In genomic region chr13:21050288-21051197, GRCh38 we compare ENCODE assay signal across 17 cellular contexts. TPM values are rescaled to one million over a fixed set of nuclear protein-coding genes. Genes with fewer than 3 reads are reported as not detected.
A peak's percentile ranks its signal among the peaks of the same experiment; 100 is the strongest.
DNase-seq lines count a peak whose midpoint lies in the region; ATAC-seq, FAIRE-seq and TF ChIP-seq lines count a peak whose summit lies in the region.
"Had no signal": no experiment of that assay in that cellular context is flagged by ENCODE, and none has a peak within 500 bp of the region (broad histone marks: within the 10 kb centered on the region; RNA-seq: fewer than 3 reads in every experiment).

No MANE protein-coding gene starts in this region.

- H3K36me3 ChIP-seq in K562 (ENCODE audit: control insufficient read depth, insufficient read depth, low read length) (no peaks in the 10 kb centered on the region), psoas muscle (ENCODE audit: insufficient read depth in 1 of 2, low read depth in 1 of 2) (peaks cover 0 to 7% of the 10 kb centered on the region in 2 donors)

- H3K4me1 Mint-ChIP-seq in activated naive CD4-positive, alpha-beta T cell treated with anti-CD3 and anti-CD28 coated beads, Interleukin-2, amount 10 ng/mL, durations not matched to agents 7 days and 5 days, result peaks cover 10% of the 10 kb centered on the region
- H3K4me1 Mint-ChIP-seq in activated naive CD4-positive, alpha-beta T cell treated with anti-CD3 and anti-CD28 coated beads for 36 hours (ENCODE audit: low read depth), result peaks cover 4% of the 10 kb centered on the region

- DNase-seq in activated naive CD4-positive, alpha-beta T cell treated with anti-CD3 and anti-CD28 coated beads, Interleukin-2, amount 10 ng/mL, durations not matched to agents 7 days and 5 days, result no peak
- no peak for DNase-seq in activated naive CD4-positive, alpha-beta T cell treated with anti-CD3 and anti-CD28 coated beads for 36 hours
- DNase-seq in K562 (ENCODE audit: extremely low read depth in 1 of 4, low spot score in 3 of 4) (no peak), psoas muscle (no peak), COR-L47 (lab: John Stamatoyannopoulos, UW) (no peak), D341Med (ENCODE audit: low spot score) (no peak)
- DNase-seq: activated CD8-positive, alpha-beta memory T cell treated with anti-CD3 and anti-CD28 coated beads, Interleukin-2, amount 50 U/mL, for 48 hours; DMS153; NCI-H2029 treated with DMSO at 0.1 percent for 48 hours; NCI-H526; stimulated activated naive CD4-positive, alpha-beta T cell treated with Interleukin-2 at 50 U/mL for 16 hours; upper lobe of right lung had no signal

- CTCF ChIA-PET in activated naive CD4-positive, alpha-beta T cell treated with anti-CD3 and anti-CD28 coated beads, Interleukin-2, amount 10 ng/mL, durations not matched to agents 7 days and 5 days (lab: Charles Lee), result no interaction called here
- CTCF ChIA-PET in activated naive CD4-positive, alpha-beta T cell treated with anti-CD3 and anti-CD28 coated beads for 36 hours (lab: Charles Lee), result interaction anchor here (0.6 to 1.2 kb wide), 2 partner anchors 107 to 268 kb away, joined by 3 to 4 read pairs; no protein-coding TSS in a partner anchor
- CTCF ChIA-PET in K562 (lab: Yijun Ruan, JAX; ENCODE audit: low intra/inter-chr PET ratio), result no interaction called here

- H3K36me3 Mint-ChIP-seq in activated naive CD4-positive, alpha-beta T cell treated with anti-CD3 and anti-CD28 coated beads, Interleukin-2, amount 10 ng/mL, durations not matched to agents 7 days and 5 days, result no peaks in the 10 kb centered on the region
- no peaks in the 10 kb centered on the region for H3K36me3 Mint-ChIP-seq in activated naive CD4-positive, alpha-beta T cell treated with anti-CD3 and anti-CD28 coated beads for 36 hours (ENCODE audit: low read depth)

- no peak for TF ChIP-seq RAD21 in K562 (CRISPR knock-in tag; conservative IDR thresholded peaks at IDR 0.05 in 1 of 2, IDR thresholded peaks at IDR 0.05 in 1 of 2)

- H3K4me3 ChIP-seq in K562, result no peak overlapping the region
- no peak overlapping the region for H3K4me3 ChIP-seq in psoas muscle
- H3K4me3 ChIP-seq: upper lobe of right lung had no signal

- H3K4me3 Mint-ChIP-seq in activated naive CD4-positive, alpha-beta T cell treated with anti-CD3 and anti-CD28 coated beads, Interleukin-2, amount 10 ng/mL, durations not matched to agents 7 days and 5 days, result no peak overlapping the region
- H3K4me3 Mint-ChIP-seq in activated naive CD4-positive, alpha-beta T cell treated with anti-CD3 and anti-CD28 coated beads for 36 hours, result no peak overlapping the region
- H3K4me3 Mint-ChIP-seq: central memory CD8-positive, alpha-beta T cell had no signal

- no peak overlapping the region for H3K9ac ChIP-seq in K562 (ENCODE audit: insufficient read depth in 1 of 2, low read depth in 2 of 2, low read length in 2 of 2)

- H3K9me3 ChIP-seq in K562 (replicated peaks; ENCODE audit: control insufficient read depth, insufficient read depth, low read depth, low read length) (no peaks in the 10 kb centered on the region), psoas muscle (no peaks in the 10 kb centered on the region)
- H3K9me3 ChIP-seq: upper lobe of right lung had no signal

- TF ChIP-seq POLR2A in K562 (conservative IDR thresholded peaks at IDR 0.05), result no peak

- intact Hi-C loops in activated naive CD4-positive, alpha-beta T cell treated with anti-CD3 and anti-CD28 coated beads for 36 hours (cut with micrococcal nuclease), result no loop called here
- intact Hi-C loops in K562 (cut with micrococcal nuclease) (no loop called here), psoas muscle (cut with DNase I) (loop anchor here in 1 of 2 donors (5.0 kb wide), 1 partner anchor 53 kb away; no protein-coding TSS in a partner anchor)

- H2AFZ ChIP-seq in K562 (ENCODE audit: low read depth, low read length), result no peak overlapping the region

- 0 out of 2 replicates have a peak, but pooled peaks cover 4% of the 10 kb centered on the region for H4K20me1 ChIP-seq in K562 (replicated peaks; ENCODE audit: control insufficient read depth, insufficient read depth, low read length)

- H3K27ac ChIP-seq in K562 (ENCODE audit: extremely low read depth, low read depth, low read length), result no peak overlapping the region
- H3K27ac ChIP-seq in psoas muscle, result peak overlapping the region; percentile 81
- H3K27ac ChIP-seq: HL-60, upper lobe of right lung, VCaP had no signal

- ATAC-seq in HG03442 (IDR thresholded peaks at IDR 0.05; ENCODE audit: unreplicated experiment) (peak; percentile 42), K562 (no peak), psoas muscle (peak in 2 of 4 donors; percentile 31 to 33), GM18861 (IDR thresholded peaks at IDR 0.05; ENCODE audit: unreplicated experiment) (no peak)
- ATAC-seq: upper lobe of right lung had no signal

- POLR2A ChIA-PET in K562 (lab: Yijun Ruan, JAX), result no interaction called here

- no peak for FAIRE-seq in K562 (lab: Jason Lieb, UNC)

- H3K9me1 ChIP-seq in K562 (ENCODE audit: control insufficient read depth, insufficient read depth, low read length), result no peaks in the 10 kb centered on the region

- H3K27me3 Mint-ChIP-seq in activated naive CD4-positive, alpha-beta T cell treated with anti-CD3 and anti-CD28 coated beads, Interleukin-2, amount 10 ng/mL, durations not matched to agents 7 days and 5 days, result peaks cover 24% of the 10 kb centered on the region
- no peaks in the 10 kb centered on the region for H3K27me3 Mint-ChIP-seq in activated naive CD4-positive, alpha-beta T cell treated with anti-CD3 and anti-CD28 coated beads for 36 hours (ENCODE audit: low read depth)
- H3K27me3 Mint-ChIP-seq: central memory CD8-positive, alpha-beta T cell had no signal

- TF ChIP-seq CTCF in K562 (IDR thresholded peaks at IDR 0.05 in 2 of 3, conservative IDR thresholded peaks at IDR 0.05 in 1 of 3; ENCODE audit: insufficient read depth in 2 of 3, low read depth in 1 of 3, low read length in 3 of 3) (no peak), psoas muscle (IDR thresholded peaks at IDR 0.05) (no peak)

- no peaks in the 10 kb centered on the region for H3K79me2 ChIP-seq in K562 (ENCODE audit: control insufficient read depth, insufficient read depth, low read length)

- H3K9me3 Mint-ChIP-seq in activated naive CD4-positive, alpha-beta T cell treated with anti-CD3 and anti-CD28 coated beads, Interleukin-2, amount 10 ng/mL, durations not matched to agents 7 days and 5 days, result no peaks in the 10 kb centered on the region
- no peaks in the 10 kb centered on the region for H3K9me3 Mint-ChIP-seq in activated naive CD4-positive, alpha-beta T cell treated with anti-CD3 and anti-CD28 coated beads for 36 hours
- H3K9me3 Mint-ChIP-seq: central memory CD8-positive, alpha-beta T cell had no signal

- H3K4me2 ChIP-seq in K562 (ENCODE audit: insufficient read depth, low read length), result no peak overlapping the region

- H3K27ac Mint-ChIP-seq in activated naive CD4-positive, alpha-beta T cell treated with anti-CD3 and anti-CD28 coated beads, Interleukin-2, amount 10 ng/mL, durations not matched to agents 7 days and 5 days, result peak overlapping the region; percentile 8
- H3K27ac Mint-ChIP-seq in activated naive CD4-positive, alpha-beta T cell treated with anti-CD3 and anti-CD28 coated beads for 36 hours, result no peak overlapping the region

- no peak for TF ChIP-seq EP300 in K562 (IDR thresholded peaks at IDR 0.05; ENCODE audit: low read length)

- in situ Hi-C loops in K562 (cut with MboI), result loop anchor here (10.0 kb wide), 1 partner anchor 556 kb away; no protein-coding TSS in a partner anchor

- H3K4me1 ChIP-seq in K562 (replicated peaks in 1 of 2; ENCODE audit: control insufficient read depth in 2 of 2, insufficient read depth in 2 of 2, low read length in 2 of 2) (no peaks in the 10 kb centered on the region; a peak in 1 of 5 replicates), psoas muscle (peaks cover 71% of the 10 kb centered on the region)

- WGBS in K562 (ENCODE audit: insufficient coverage, low coverage, missing lambda C conversion rate), result 51% methylated on average over 14 of the region's 16 CpGs
- WGBS in psoas muscle, 3 donors, result 68 to 91% (median 72%) methylated on average over 16 of the region's 16 CpGs

- H3K27me3 ChIP-seq in K562 (ENCODE audit: control insufficient read depth in 2 of 2, insufficient read depth in 2 of 2, low read length in 2 of 2) (no peaks in the 10 kb centered on the region; a peak in 1 of 5 replicates), psoas muscle (ENCODE audit: insufficient read depth in 3 of 3, low read length in 2 of 3) (no peaks in the 10 kb centered on the region)
- H3K27me3 ChIP-seq: upper lobe of right lung had no signal

- BruUV-seq in K562 (replicated peaks; lab: Mats Ljungman, UMichigan), result no TSS peak

TF ChIP-seq in K562, 482 proteins besides CTCF, POLR2A, EP300 and RAD21:
- TF ChIP-seq CEBPB (tag; IDR thresholded peaks at IDR 0.05) (0 out of 2 replicates have a peak, but pooled peaks have one; percentile 8), STAG1 (CRISPR knock-in tag; IDR thresholded peaks at IDR 0.05; ENCODE audit: borderline replicate concordance) (no peak)

RNA-seq across cellular contexts. Expression of gene LATS2, which starts 10.8 kb away (rescaled TPM):
- total RNA-seq in activated naive CD4-positive, alpha-beta T cell treated with anti-CD3 and anti-CD28 coated beads for 36 hours, result 1 to 10 TPM; 1.1 to 1.2 TPM
- 1.3 and 1.5 TPM in 2 replicates for total RNA-seq in K562 (2011; cell fraction: chromatin; rRNA removed; ENCODE audit: low replicate concordance)
- total RNA-seq in K562 (2011; cell fraction: nucleolus; rRNA removed), result 1.1 and 1.3 TPM in 2 replicates
- 0.69 and 0.95 TPM in 2 replicates for total RNA-seq in K562 (2011; cell fraction: nucleoplasm; rRNA removed)
- total RNA-seq in K562 (2014; rRNA removed) (0.77 and 0.94 TPM in 2 replicates), K562 (2014; rRNA removed; fragmentation: Illumina TruSeq; extraction: Trizol) (0.76 and 0.96 TPM in 2 replicates), K562 (2015; rRNA removed; fragmentation: Illumina TruSeq; extraction: Trizol) (0.64 and 0.76 TPM in 2 replicates), K562 (2021) (2.4 and 3.7 TPM in 2 replicates), psoas muscle (10 to 100 TPM; 23.7 to 27.4 (median 26.1) TPM)
- polyA plus RNA-seq in K562 (2011; rRNA removed) (0.42 and 0.72 TPM in 2 replicates), K562 (2014; fragmentation: Illumina TruSeq; extraction: Trizol) (0.88 and 1.1 TPM in 2 replicates), K562 (2014; fragmentation: Nextera tagmentation; extraction: Ambion mirVana) (under 1 TPM; 0.18 to 0.21 TPM), K562 (2014; rRNA removed) (0.63 and 1.2 TPM in 2 replicates), psoas muscle (10 to 100 TPM in 2 of 3 donors, 1 to 10 TPM in 1; 6.0 to 13.9 (median 10.0) TPM)
- polyA plus RNA-seq in K562 (2011; cell fraction: cytosol; rRNA removed), result 1.1 and 2.0 TPM in 2 replicates
- 0.65 and 1.1 TPM in 2 replicates for polyA plus RNA-seq in K562 (2011; cell fraction: nucleus; rRNA removed)
- polyA plus RNA-seq in K562 (2012), result 0.99 and 1.3 TPM in 2 replicates
- polyA minus RNA-seq in K562 (2011; rRNA and poly(A)+ RNA removed), result 1.2 and 1.5 TPM in 2 replicates
- polyA minus RNA-seq in K562 (2011; cell fraction: cytosol; rRNA and poly(A)+ RNA removed), result 1.1 and 1.2 TPM in 2 replicates
- 0.81 and 1.9 TPM in 2 replicates for polyA minus RNA-seq in K562 (2011; cell fraction: nucleus; rRNA and poly(A)+ RNA removed)

Comparison
In these comparisons a context has a peak if more than half of its experiments do, and no peak if none do; other contexts are left out.
1. RNA of gene LATS2, which starts 10.8 kb away (total RNA-seq): 23.7 to 27.4 TPM in psoas muscle; 1.1 to 1.2 TPM in activated naive CD4-positive, alpha-beta T cell treated with anti-CD3 and anti-CD28 coated beads for 36 hours and 0.64 to 3.7 TPM in K562; every median in the first group is over 4 times any median in the second.